In genomic region chr19:1615156-1615765, GRCh38 we compare ENCODE assay signal across 25 cellular contexts. TPM values are rescaled to one million over a fixed set of nuclear protein-coding genes. Genes with fewer than 3 reads are reported as not detected.
DNase-seq lines count a peak whose midpoint lies in the region; ATAC-seq and TF ChIP-seq lines count a peak whose summit lies in the region.
"Had no signal": no experiment of that assay in that cellular context is flagged by ENCODE, and none has a peak within 500 bp of the region (broad histone marks: within the 10 kb centered on the region; RNA-seq: fewer than 3 reads in every experiment).

No MANE protein-coding gene starts in this region.

- peak overlapping the region; percentile 42 for H3K27ac Mint-ChIP-seq in activated T-cell treated with anti-CD3 and anti-CD28 coated beads, Interleukin-2, amount 50 U/mL, for 72 hours
- peak overlapping the region; percentile 1 for H3K27ac Mint-ChIP-seq in stimulated activated naive CD8-positive, alpha-beta T cell treated with anti-CD3 and anti-CD28 coated beads, Interleukin-15, Interleukin-2, amounts not matched to agents 100 ng/mL and 50 ng/mL, for 24 hours
- H3K27ac Mint-ChIP-seq in memory B cell, result peak overlapping the region; percentile 83
- H3K27ac Mint-ChIP-seq: CD4-positive, alpha-beta T cell had no signal

- TF ChIP-seq CTCF in GM10248 (IDR thresholded peaks at IDR 0.05; ENCODE audit: control extremely low read depth, extremely low read depth, low read depth, missing control alignments), result no peak

- H3K9me3 Mint-ChIP-seq in activated T-cell treated with anti-CD3 and anti-CD28 coated beads, Interleukin-2, amount 50 U/mL, for 72 hours, result no peaks in the 10 kb centered on the region
- no peaks in the 10 kb centered on the region for H3K9me3 Mint-ChIP-seq in stimulated activated naive CD8-positive, alpha-beta T cell treated with anti-CD3 and anti-CD28 coated beads, Interleukin-15, Interleukin-2, amounts not matched to agents 100 ng/mL and 50 ng/mL, for 24 hours
- H3K9me3 Mint-ChIP-seq in memory B cell, result no peaks in the 10 kb centered on the region
- H3K9me3 Mint-ChIP-seq: CD4-positive, alpha-beta T cell had no signal

- H3K36me3 Mint-ChIP-seq in activated T-cell treated with anti-CD3 and anti-CD28 coated beads, Interleukin-2, amount 50 U/mL, for 72 hours (ENCODE audit: insufficient read depth in 2 of 2), result peaks cover 0 to 26% of the 10 kb centered on the region in 2 donors
- peaks cover 46% of the 10 kb centered on the region for H3K36me3 Mint-ChIP-seq in stimulated activated naive CD8-positive, alpha-beta T cell treated with anti-CD3 and anti-CD28 coated beads, Interleukin-15, Interleukin-2, amounts not matched to agents 100 ng/mL and 50 ng/mL, for 24 hours (ENCODE audit: low read depth)
- H3K36me3 Mint-ChIP-seq in memory B cell, result peaks cover 33% of the 10 kb centered on the region

- H3K27me3 Mint-ChIP-seq in activated T-cell treated with anti-CD3 and anti-CD28 coated beads, Interleukin-2, amount 50 U/mL, for 72 hours (ENCODE audit: low read depth), result no peaks in the 10 kb centered on the region
- H3K27me3 Mint-ChIP-seq in stimulated activated naive CD8-positive, alpha-beta T cell treated with anti-CD3 and anti-CD28 coated beads, Interleukin-15, Interleukin-2, amounts not matched to agents 100 ng/mL and 50 ng/mL, for 24 hours, result no peaks in the 10 kb centered on the region
- H3K27me3 Mint-ChIP-seq in memory B cell, result no peaks in the 10 kb centered on the region
- H3K27me3 Mint-ChIP-seq: CD4-positive, alpha-beta T cell had no signal

- peaks cover 40% of the 10 kb centered on the region for H3K4me1 Mint-ChIP-seq in activated T-cell treated with anti-CD3 and anti-CD28 coated beads, Interleukin-2, amount 50 U/mL, for 72 hours (ENCODE audit: low read depth)
- peaks cover 39% of the 10 kb centered on the region for H3K4me1 Mint-ChIP-seq in stimulated activated naive CD8-positive, alpha-beta T cell treated with anti-CD3 and anti-CD28 coated beads, Interleukin-15, Interleukin-2, amounts not matched to agents 100 ng/mL and 50 ng/mL, for 24 hours (ENCODE audit: low read depth)
- peaks cover 23% of the 10 kb centered on the region for H3K4me1 Mint-ChIP-seq in memory B cell

- no peak for DNase-seq in activated T-cell treated with anti-CD3 and anti-CD28 coated beads, Interleukin-2, amount 50 U/mL, for 72 hours
- DNase-seq in activated T-cell treated with anti-CD3 and anti-CD28 coated beads for 4 hours (no peak), memory B cell (ENCODE audit: low spot score in 2 of 2) (no peak), GM10248 (ENCODE audit: extremely low spot score) (no peak)
- no peak for DNase-seq in stimulated activated naive CD8-positive, alpha-beta T cell treated with anti-CD3 and anti-CD28 coated beads, Interleukin-15, Interleukin-2, amounts not matched to agents 100 U/mL and 50 U/mL, for 24 hours
- DNase-seq: 8988T; ACHN; CD4-positive, alpha-beta T cell; GOT3; HCEC 1CT; IMR-90; MM.1S; NCI-H1048; NCI-H1417; NCI-H1694; NCI-H2029 treated with DMSO at 0.1 percent for 48 hours; NCI-H446 treated with DMSO at 0.1 percent for 48 hours; NCI-H526; NCI-H82; NK-92 treated with Interleukin-12 subunit alpha and Interleukin-12 subunit beta, amount 100 ng/mL, for 24 hours; PC-9; Right ventricle myocardium superior had no signal

- CTCF ChIA-PET in GM10248 (lab: Yijun Ruan, JAX), result no interaction called here

- no peak for ATAC-seq in activated T-cell treated with anti-CD3 and anti-CD28 coated beads, Interleukin-2, amount 50 U/mL, for 72 hours (replicated peaks in 1 of 2)
- no peak for ATAC-seq in stimulated activated naive CD8-positive, alpha-beta T cell treated with anti-CD3 and anti-CD28 coated beads, Interleukin-15, Interleukin-2, amounts not matched to agents 100 U/mL and 50 U/mL, for 24 hours
- ATAC-seq in memory B cell (ENCODE audit: low read depth) (no peak), GM19467 (IDR thresholded peaks at IDR 0.05; ENCODE audit: unreplicated experiment) (no peak), GM18517 (IDR thresholded peaks at IDR 0.05; ENCODE audit: unreplicated experiment) (no peak)

- POLR2A ChIA-PET in GM10248 (lab: Yijun Ruan, JAX), result no interaction called here

- H3K4me3 Mint-ChIP-seq in activated T-cell treated with anti-CD3 and anti-CD28 coated beads, Interleukin-2, amount 50 U/mL, for 72 hours, result no peak overlapping the region
- H3K4me3 Mint-ChIP-seq in stimulated activated naive CD8-positive, alpha-beta T cell treated with anti-CD3 and anti-CD28 coated beads, Interleukin-15, Interleukin-2, amounts not matched to agents 100 ng/mL and 50 ng/mL, for 24 hours, result no peak overlapping the region
- H3K4me3 Mint-ChIP-seq in memory B cell, result no peak overlapping the region
- H3K4me3 Mint-ChIP-seq: CD4-positive, alpha-beta T cell had no signal

RNA-seq across cellular contexts. Expression of gene UQCR11, which starts 10.0 kb away (rescaled TPM):
- total RNA-seq in activated T-cell treated with anti-CD3 and anti-CD28 coated beads, Interleukin-2, amount 50 U/mL, for 72 hours, result 100 to 1,000 TPM; 103 to 113 TPM

RNA-seq across cellular contexts. Expression of gene MBD3, which starts 22.6 kb away (rescaled TPM):
- total RNA-seq in activated T-cell treated with anti-CD3 and anti-CD28 coated beads, Interleukin-2, amount 50 U/mL, for 72 hours, result 10 to 100 TPM; 71.2 to 77.9 TPM

RNA-seq across cellular contexts. Expression of gene TCF3, which starts 37.2 kb away (rescaled TPM):
- total RNA-seq in activated T-cell treated with anti-CD3 and anti-CD28 coated beads, Interleukin-2, amount 50 U/mL, for 72 hours, result 100 to 1,000 TPM; 112 to 126 TPM

RNA-seq across cellular contexts. Expression of gene MEX3D, which starts 47.1 kb away (rescaled TPM):
- total RNA-seq in activated T-cell treated with anti-CD3 and anti-CD28 coated beads, Interleukin-2, amount 50 U/mL, for 72 hours, result 1 to 10 TPM; 6.4 to 6.8 TPM

Comparison
In these comparisons a context has a peak if more than half of its experiments do, and no peak if none do; other contexts are left out.
1. H3K27ac Mint-ChIP-seq: peak in every context shown above with its lines; median percentile 83 in memory B cell; 42 in activated T-cell treated with anti-CD3 and anti-CD28 coated beads, Interleukin-2, amount 50 U/mL, for 72 hours; 1 in stimulated activated naive CD8-positive, alpha-beta T cell treated with anti-CD3 and anti-CD28 coated beads, Interleukin-15, Interleukin-2, amounts not matched to agents 100 ng/mL and 50 ng/mL, for 24 hours.